Comparison of ENCODE assay signal across 17 cellular contexts in the genomic region with DNA sequence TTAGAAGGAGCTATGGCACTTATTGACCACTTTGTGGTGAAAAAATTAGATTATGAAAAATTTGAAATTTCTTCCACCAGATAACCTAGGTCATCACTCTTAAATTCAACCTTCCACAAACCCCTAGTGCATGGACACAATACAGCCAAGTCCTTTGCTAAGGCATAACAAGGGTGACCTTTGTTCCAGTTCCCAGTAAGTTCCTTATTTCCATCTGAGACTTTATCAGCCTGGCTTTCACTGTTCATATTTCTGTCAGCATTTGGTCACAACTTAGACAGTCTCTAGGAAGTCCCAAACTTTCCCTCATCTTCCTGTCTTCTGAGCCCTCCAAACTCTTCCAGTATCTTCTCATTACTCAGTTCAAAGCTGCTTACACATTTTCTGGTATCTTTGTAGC.
DNase-seq lines count a peak whose midpoint lies in the region; ATAC-seq and TF ChIP-seq lines count a peak whose summit lies in the region.
"Had no signal": no experiment of that assay in that cellular context is flagged by ENCODE, and none has a peak within 500 bp of the region (broad histone marks: within the 10 kb centered on the region; RNA-seq: fewer than 3 reads in every experiment).

No MANE protein-coding gene starts in this region.

- no peak overlapping the region for H3K27ac ChIP-seq in caudate nucleus (ENCODE audit: low read depth, low read length)
- H3K27ac ChIP-seq: A549; BLaER1 treated with 17β-estradiol and CSF1 and Interleukin-3, amounts not matched to agents 10 nM and 100 nM; C4-2B had no signal

- no peak overlapping the region for H3K4me3 Mint-ChIP-seq in nephron progenitor cell
- no peak overlapping the region for H3K4me3 Mint-ChIP-seq in activated CD8-positive, alpha-beta memory T cell treated with anti-CD3 and anti-CD28 coated beads, Interleukin-2, amount 10 ng/mL, durations not matched to agents 7 days and 5 days
- H3K4me3 Mint-ChIP-seq: B cell; CD4-positive, alpha-beta T cell; CD8-positive, alpha-beta T cell had no signal

- intact Hi-C loops in left colon (cut with DNase I, micrococcal nuclease), result no loop called here

- CTCF ChIA-PET in activated CD8-positive, alpha-beta memory T cell treated with anti-CD3 and anti-CD28 coated beads, Interleukin-2, amount 10 ng/mL, durations not matched to agents 7 days and 5 days (lab: Charles Lee), result interaction anchor here (0.9 to 1.1 kb wide), 2 partner anchors 14 to 66 kb away, joined by 3 to 4 read pairs; no protein-coding TSS in a partner anchor

- no peaks in the 10 kb centered on the region for H3K9me3 Mint-ChIP-seq in nephron progenitor cell
- H3K9me3 Mint-ChIP-seq in activated CD8-positive, alpha-beta memory T cell treated with anti-CD3 and anti-CD28 coated beads, Interleukin-2, amount 10 ng/mL, durations not matched to agents 7 days and 5 days (ENCODE audit: low read depth), result no peaks in the 10 kb centered on the region
- H3K9me3 Mint-ChIP-seq: CD4-positive, alpha-beta T cell; CD8-positive, alpha-beta T cell had no signal

- H3K4me1 Mint-ChIP-seq in nephron progenitor cell, result no peaks in the 10 kb centered on the region
- no peaks in the 10 kb centered on the region for H3K4me1 Mint-ChIP-seq in activated CD8-positive, alpha-beta memory T cell treated with anti-CD3 and anti-CD28 coated beads, Interleukin-2, amount 10 ng/mL, durations not matched to agents 7 days and 5 days
- H3K4me1 Mint-ChIP-seq: B cell had no signal

- no peaks in the 10 kb centered on the region for H3K36me3 Mint-ChIP-seq in nephron progenitor cell (ENCODE audit: low read depth)
- peaks cover 1% of the 10 kb centered on the region for H3K36me3 Mint-ChIP-seq in activated CD8-positive, alpha-beta memory T cell treated with anti-CD3 and anti-CD28 coated beads, Interleukin-2, amount 10 ng/mL, durations not matched to agents 7 days and 5 days
- H3K36me3 Mint-ChIP-seq: CD8-positive, alpha-beta T cell had no signal

- DNase-seq in OCI-M1 (lab: John Stamatoyannopoulos, UW) (peak; percentile 2), left colon (no peak), nephron progenitor cell (no peak), hepatic stellate cell (ENCODE audit: low spot score) (no peak), caudate nucleus (lab: John Stamatoyannopoulos, UW) (no peak)
- no peak for DNase-seq in activated CD8-positive, alpha-beta memory T cell treated with anti-CD3 and anti-CD28 coated beads, Interleukin-2, amount 10 ng/mL, durations not matched to agents 7 days and 5 days
- DNase-seq: AML-193; Caco-2; Calu3; CD4-positive, alpha-beta T cell; CD8-positive, alpha-beta T cell; DMS79 treated with DMSO at 0.1 percent for 48 hours; GF-D8 had no signal

- H3K27ac Mint-ChIP-seq in nephron progenitor cell, result peak overlapping the region; percentile 7
- H3K27ac Mint-ChIP-seq in activated CD8-positive, alpha-beta memory T cell treated with anti-CD3 and anti-CD28 coated beads, Interleukin-2, amount 10 ng/mL, durations not matched to agents 7 days and 5 days, result no peak overlapping the region
- H3K27ac Mint-ChIP-seq: B cell; CD4-positive, alpha-beta T cell; CD8-positive, alpha-beta T cell had no signal

- H3K27me3 Mint-ChIP-seq in nephron progenitor cell (ENCODE audit: low read depth, poor library complexity), result no peaks in the 10 kb centered on the region
- peaks cover 2% of the 10 kb centered on the region for H3K27me3 Mint-ChIP-seq in activated CD8-positive, alpha-beta memory T cell treated with anti-CD3 and anti-CD28 coated beads, Interleukin-2, amount 10 ng/mL, durations not matched to agents 7 days and 5 days
- H3K27me3 Mint-ChIP-seq: CD4-positive, alpha-beta T cell had no signal

- ATAC-seq in left colon, result peak; percentile 91
- no peak for ATAC-seq in activated CD8-positive, alpha-beta memory T cell treated with anti-CD3 and anti-CD28 coated beads, Interleukin-2, amount 10 ng/mL, durations not matched to agents 7 days and 5 days
- ATAC-seq: A549; CD8-positive, alpha-beta T cell had no signal

- TF ChIP-seq CTCF in nephron progenitor cell (IDR thresholded peaks at IDR 0.05), result no peak
